32 cellular contexts compared by ENCODE assay signal in the genomic region with DNA sequence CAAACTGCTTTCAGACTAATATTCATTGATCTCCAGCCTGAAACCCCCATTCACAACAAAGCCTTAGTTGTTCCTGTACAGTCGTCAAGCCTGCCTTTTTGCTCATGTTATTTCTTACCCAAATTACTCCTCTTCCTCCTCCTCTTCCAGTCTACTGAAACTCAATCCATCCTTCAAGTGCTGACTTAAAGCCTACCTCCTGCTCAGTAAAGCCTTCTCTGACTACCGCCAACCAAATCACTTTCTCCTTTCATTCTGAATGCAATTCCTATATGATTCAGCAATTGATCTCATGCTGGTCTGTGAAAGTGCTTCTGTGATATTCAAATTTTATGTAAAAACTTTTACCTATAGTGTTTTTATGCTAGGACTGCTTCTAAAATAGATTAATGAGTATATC.
"Had no signal": no experiment of that assay in that cellular context is flagged by ENCODE, and none has a peak within 500 bp of the region (broad histone marks: within the 10 kb centered on the region; RNA-seq: fewer than 3 reads in every experiment).

No MANE protein-coding gene starts in this region.

- ATAC-seq: gastroesophageal sphincter; left colon; pancreas; sciatic nerve; stimulated activated effector memory CD8-positive, alpha-beta T cell treated with anti-CD3 and anti-CD28 coated beads, Interleukin-12 subunit alpha, Interleukin-12 subunit beta, amount 100 ng/mL, for 72 hours; T-cell had no signal

- H3K27ac Mint-ChIP-seq: activated naive CD4-positive, alpha-beta T cell treated with anti-CD3 and anti-CD28 coated beads for 36 hours; mesothelial cell of epicardium; stimulated activated effector memory CD8-positive, alpha-beta T cell treated with anti-CD3 and anti-CD28 coated beads, Interleukin-12 subunit alpha, Interleukin-12 subunit beta, amount 100 ng/mL, for 72 hours; T-helper 2 cell treated with Interferon-gamma antibody and Interleukin-4, amounts not matched to agents 5 μg/mL and 100 μg/mL, for 36 hours had no signal

- H3K4me1 ChIP-seq: gastroesophageal sphincter, pancreas, prostate gland, stomach, thyroid gland, upper lobe of left lung had no signal

- H3K9me3 ChIP-seq: gastroesophageal sphincter, pancreas, prostate gland, stomach, thyroid gland, upper lobe of left lung had no signal

- H3K9me3 Mint-ChIP-seq: activated naive CD4-positive, alpha-beta T cell treated with anti-CD3 and anti-CD28 coated beads for 36 hours; activated T-cell treated with anti-CD3 and anti-CD28 coated beads, Interleukin-2, amount 50 U/mL, for 4 hours; mesothelial cell of epicardium; naive B cell; stimulated activated effector memory CD8-positive, alpha-beta T cell treated with anti-CD3 and anti-CD28 coated beads, Interleukin-12 subunit alpha, Interleukin-12 subunit beta, amount 100 ng/mL, for 72 hours; T-cell; T-helper 2 cell treated with Interferon-gamma antibody and Interleukin-4, amounts not matched to agents 5 μg/mL and 100 μg/mL, for 36 hours had no signal

- H3K4me1 Mint-ChIP-seq: mesothelial cell of epicardium had no signal

- H3K27ac ChIP-seq: brain microvascular endothelial cell, gastroesophageal sphincter, pancreas, prostate gland, stomach, thyroid gland, upper lobe of left lung had no signal

- H3K27me3 Mint-ChIP-seq: naive B cell, T-cell had no signal

- H3K4me3 Mint-ChIP-seq: activated naive CD4-positive, alpha-beta T cell treated with anti-CD3 and anti-CD28 coated beads for 36 hours; activated T-cell treated with anti-CD3 and anti-CD28 coated beads, Interleukin-2, amount 50 U/mL, for 4 hours; mesothelial cell of epicardium; naive B cell; stimulated activated effector memory CD8-positive, alpha-beta T cell treated with anti-CD3 and anti-CD28 coated beads, Interleukin-12 subunit alpha, Interleukin-12 subunit beta, amount 100 ng/mL, for 72 hours; T-cell; T-helper 2 cell treated with Interferon-gamma antibody and Interleukin-4, amounts not matched to agents 5 μg/mL and 100 μg/mL, for 36 hours had no signal

- H3K27me3 ChIP-seq: brain microvascular endothelial cell, gastroesophageal sphincter, pancreas, stomach, thyroid gland, upper lobe of left lung had no signal

- FAIRE-seq: astrocyte, endothelial cell of umbilical vein, keratinocyte, pancreas, small intestine had no signal

- H3K4me3 ChIP-seq: gastroesophageal sphincter, pancreas, prostate gland, stomach, thyroid gland, upper lobe of left lung had no signal

- DNase-seq: activated CD4-positive, alpha-beta T cell treated with anti-CD3 and anti-CD28 coated beads for 4 hours; activated CD4-positive, alpha-beta T cell treated with anti-CD3 and anti-CD28 coated beads, Interleukin-2, amount 50 U/mL, for 48 hours; activated CD4-positive, CD25-positive, alpha-beta regulatory T cell; activated CD8-positive, alpha-beta memory T cell treated with anti-CD3 and anti-CD28 coated beads for 24 hours; activated effector memory CD4-positive, alpha-beta T cell treated with anti-CD3 and anti-CD28 coated beads, Interleukin-2, amount 50 U/mL, for 16 hours; activated naive CD4-positive, alpha-beta T cell treated with anti-CD3 and anti-CD28 coated beads for 36 hours; activated T-cell treated with anti-CD3 and anti-CD28 coated beads, Interleukin-2, amount 50 U/mL, for 4 hours; amniotic stem cell; brain microvascular endothelial cell; caudate nucleus; hippocampal formation; left colon; mammary epithelial cell; naive B cell; nucleus accumbens; pancreas; retina; small intestine; stimulated activated CD4-positive, alpha-beta T cell treated with anti-CD3 and anti-CD28 coated beads, Interleukin-4, amount 100 ng/mL, for 24 hours; stomach; T-cell; thyroid gland; upper lobe of left lung had no signal
